Comparison of ENCODE assay signal across 18 cellular contexts in the genomic region with DNA sequence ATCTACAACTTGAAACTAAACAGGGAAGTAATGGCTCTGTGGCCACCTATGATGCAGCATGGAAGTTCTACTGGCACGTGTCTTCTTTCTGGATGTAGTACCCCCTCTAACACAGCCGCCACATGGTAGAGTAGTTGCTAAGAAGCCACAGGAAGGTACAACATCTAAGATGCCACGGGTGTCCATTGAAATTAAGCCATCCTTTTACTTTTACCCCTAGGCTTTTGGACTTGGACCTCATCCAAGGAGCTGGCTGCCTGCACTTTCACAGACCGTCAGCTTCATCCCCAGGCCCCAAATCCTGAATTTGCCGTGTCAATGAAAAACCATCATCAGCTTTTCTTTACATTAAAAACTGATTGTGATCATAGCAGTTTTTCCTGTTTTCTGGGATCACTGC.
"Had no signal": no experiment of that assay in that cellular context is flagged by ENCODE, and none has a peak within 500 bp of the region (broad histone marks: within the 10 kb centered on the region; RNA-seq: fewer than 3 reads in every experiment).

No MANE protein-coding gene starts in this region.

- H3K27ac Mint-ChIP-seq: activated B cell treated with CpG ODN at 0.5 μM for 24 hours; activated CD4-positive, alpha-beta T cell treated with anti-CD3 and anti-CD28 coated beads, Interleukin-2, amount 10 ng/mL, durations not matched to agents 24 days and 14 days; activated CD8-positive, alpha-beta T cell treated with anti-CD3 and anti-CD28 coated beads, Interleukin-2, amount 10 ng/mL, durations not matched to agents 7 days and 5 days; activated T-cell treated with anti-CD3 and anti-CD28 coated beads, Interleukin-2, amount 50 U/mL, for 24 hours; type B pancreatic cell had no signal

- DNase-seq: activated B cell treated with CpG ODN at 0.5 μM for 24 hours; activated CD4-positive, alpha-beta T cell treated with anti-CD3 and anti-CD28 coated beads, Interleukin-2, amount 10 ng/mL, durations not matched to agents 24 days and 14 days; activated CD8-positive, alpha-beta T cell treated with anti-CD3 and anti-CD28 coated beads, Interleukin-2, amount 10 ng/mL, durations not matched to agents 7 days and 5 days; activated effector memory CD4-positive, alpha-beta T cell treated with Interleukin-2 at 50 U/mL for 16 hours; activated naive CD4-positive, alpha-beta T cell treated with anti-CD3 and anti-CD28 coated beads, Interleukin-2, amount 50 U/mL, for 16 hours; activated T-cell treated with anti-CD3 and anti-CD28 coated beads, Interleukin-2, amount 50 U/mL, for 24 hours; cerebellar nuclear complex; cortex of kidney; erythroblast; gastrocnemius medialis; lower lobe of right lung; occipital lobe; posterior cingulate gyrus; retina; stimulated activated CD4-positive, alpha-beta T cell treated with anti-CD3 and anti-CD28 coated beads, Interleukin-2, amount 100 ng/mL, for 24 hours; stimulated activated naive CD8-positive, alpha-beta T cell treated with anti-CD3 and anti-CD28 coated beads, Interleukin-15, Interleukin-2, amounts not matched to agents 100 U/mL and 50 U/mL, for 24 hours had no signal

- H3K4me3 ChIP-seq: gastrocnemius medialis, lower lobe of right lung, suprapubic skin had no signal

- H3K9me3 ChIP-seq: gastrocnemius medialis, lower lobe of right lung, suprapubic skin had no signal

- H3K9me3 Mint-ChIP-seq: activated B cell treated with CpG ODN at 0.5 μM for 24 hours; activated CD4-positive, alpha-beta T cell treated with anti-CD3 and anti-CD28 coated beads, Interleukin-2, amount 10 ng/mL, durations not matched to agents 24 days and 14 days; activated T-cell treated with anti-CD3 and anti-CD28 coated beads, Interleukin-2, amount 50 U/mL, for 24 hours; type B pancreatic cell had no signal

- H3K4me1 Mint-ChIP-seq: activated B cell treated with CpG ODN at 0.5 μM for 24 hours; activated CD4-positive, alpha-beta T cell treated with anti-CD3 and anti-CD28 coated beads, Interleukin-2, amount 10 ng/mL, durations not matched to agents 24 days and 14 days had no signal

- H3K27ac ChIP-seq: gastrocnemius medialis, lower lobe of right lung, suprapubic skin had no signal

- H3K4me3 Mint-ChIP-seq: activated B cell treated with CpG ODN at 0.5 μM for 24 hours; activated CD4-positive, alpha-beta T cell treated with anti-CD3 and anti-CD28 coated beads, Interleukin-2, amount 10 ng/mL, durations not matched to agents 24 days and 14 days; activated CD8-positive, alpha-beta T cell treated with anti-CD3 and anti-CD28 coated beads, Interleukin-2, amount 10 ng/mL, durations not matched to agents 7 days and 5 days; activated T-cell treated with anti-CD3 and anti-CD28 coated beads, Interleukin-2, amount 50 U/mL, for 24 hours; type B pancreatic cell had no signal

- H3K36me3 ChIP-seq: gastrocnemius medialis, lower lobe of right lung, suprapubic skin had no signal

- ATAC-seq: activated CD8-positive, alpha-beta T cell treated with anti-CD3 and anti-CD28 coated beads, Interleukin-2, amount 10 ng/mL, durations not matched to agents 7 days and 5 days; gastrocnemius medialis; lower lobe of right lung; stimulated activated naive CD8-positive, alpha-beta T cell treated with anti-CD3 and anti-CD28 coated beads, Interleukin-15, Interleukin-2, amounts not matched to agents 100 U/mL and 50 U/mL, for 24 hours had no signal

- H3K27me3 ChIP-seq: gastrocnemius medialis, suprapubic skin had no signal

- H3K27me3 Mint-ChIP-seq: type B pancreatic cell had no signal
